ENCODE assay signal across 16 cellular contexts in the genomic region with DNA sequence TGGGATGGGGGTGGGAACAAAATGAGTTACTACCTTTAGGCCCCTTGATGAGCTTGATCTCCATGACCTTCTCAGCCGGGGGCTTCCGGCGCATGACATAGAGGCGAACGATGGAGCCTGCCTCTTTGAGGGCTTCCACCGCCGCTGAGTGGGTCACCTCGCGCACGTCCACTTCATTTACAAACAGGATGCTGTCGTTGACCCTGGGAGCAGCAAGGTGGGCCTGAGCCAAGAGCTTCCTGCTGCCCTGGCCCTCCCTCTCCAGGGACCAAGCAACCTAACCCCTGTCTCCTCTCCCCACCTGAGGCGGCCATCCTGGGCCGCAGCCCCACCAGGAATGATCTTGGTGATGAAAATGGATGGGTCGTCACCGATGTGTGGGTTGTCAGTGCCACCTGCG. TPM values are rescaled to one million over a fixed set of nuclear protein-coding genes. Genes with fewer than 3 reads are reported as not detected.
A peak's percentile ranks its signal among the peaks of the same experiment; 100 is the strongest.
DNase-seq lines count a peak whose midpoint lies in the region; ATAC-seq and TF ChIP-seq lines count a peak whose summit lies in the region.
"Had no signal": no experiment of that assay in that cellular context is flagged by ENCODE, and none has a peak within 500 bp of the region (broad histone marks: within the 10 kb centered on the region; RNA-seq: fewer than 3 reads in every experiment).

No MANE protein-coding gene starts in this region.

- no peak for TF ChIP-seq CTCF in ovary (IDR thresholded peaks at IDR 0.05)

- H3K4me3 Mint-ChIP-seq in activated T-cell treated with anti-CD3 and anti-CD28 coated beads, Interleukin-2, amount 50 U/mL, for 4 hours = peak overlapping the region; percentile 35
- peak overlapping the region; percentile 67 for H3K4me3 Mint-ChIP-seq in T-helper 17 cell

- H3K27me3 Mint-ChIP-seq in activated T-cell treated with anti-CD3 and anti-CD28 coated beads, Interleukin-2, amount 50 U/mL, for 4 hours (ENCODE audit: low read depth) = no peaks in the 10 kb centered on the region
- H3K27me3 Mint-ChIP-seq in T-helper 17 cell = no peaks in the 10 kb centered on the region
- H3K27me3 Mint-ChIP-seq: progenitor cell of endocrine pancreas had no signal

- WGBS in ovary, 3 donors = 82 to 88% (median 85%) methylated on average over 15 to 16 of the region's 16 CpGs

- no peaks in the 10 kb centered on the region for H3K9me3 Mint-ChIP-seq in activated T-cell treated with anti-CD3 and anti-CD28 coated beads, Interleukin-2, amount 50 U/mL, for 4 hours

- H3K27ac Mint-ChIP-seq in T-helper 17 cell = peak overlapping the region; percentile 100

- no peak for DNase-seq in activated T-cell treated with anti-CD3 and anti-CD28 coated beads, Interleukin-2, amount 50 U/mL, for 4 hours
- DNase-seq in activated T-cell treated with anti-CD3 and anti-CD28 coated beads, Interleukin-2, amount 50 U/mL, for 1 hour = no peak
- no peak for DNase-seq in T-helper 17 cell
- DNase-seq in effector memory CD4-positive, alpha-beta T cell = no peak
- peak in 3 of 5 donors; percentile 49 to 54 (median 52) for DNase-seq in ovary
- no peak for DNase-seq in NCI-H1436 (lab: John Stamatoyannopoulos, UW)
- no peak for DNase-seq in mesenteric fat pad (ENCODE audit: low spot score)
- DNase-seq: ACHN; activated CD4-positive, CD25-positive, alpha-beta regulatory T cell; lower lobe of right lung; NCI-H774; SHP77 treated with DMSO at 0.1 percent for 48 hours; stimulated activated CD4-positive, alpha-beta T cell treated with anti-CD3 and anti-CD28 coated beads, Interleukin-2, amount 100 ng/mL, for 48 hours had no signal

- H3K4me3 ChIP-seq in effector memory CD4-positive, alpha-beta T cell (ENCODE audit: insufficient read depth, low read depth, low read length, poor library complexity, severe bottlenecking) = no peak overlapping the region
- H3K4me3 ChIP-seq in ovary = no peak overlapping the region
- H3K4me3 ChIP-seq: lower lobe of right lung had no signal

- intact Hi-C loops in ovary (cut with DNase I) = no loop called here

- H3K4me1 Mint-ChIP-seq in activated T-cell treated with anti-CD3 and anti-CD28 coated beads, Interleukin-2, amount 50 U/mL, for 4 hours (ENCODE audit: low read depth) = peaks cover 28% of the 10 kb centered on the region
- peaks cover 38% of the 10 kb centered on the region for H3K4me1 Mint-ChIP-seq in T-helper 17 cell

- no peak for ATAC-seq in activated T-cell treated with anti-CD3 and anti-CD28 coated beads, Interleukin-2, amount 50 U/mL, for 4 hours
- no peak for ATAC-seq in T-helper 17 cell
- ATAC-seq in HG03565 (IDR thresholded peaks at IDR 0.05; ENCODE audit: unreplicated experiment) = no peak
- ATAC-seq: lower lobe of right lung had no signal

- TF ChIP-seq EP300 in ovary (IDR thresholded peaks at IDR 0.05) = no peak

- no peaks in the 10 kb centered on the region for H3K9me3 ChIP-seq in T-helper 17 cell (ENCODE audit: control insufficient read depth, low read length, poor library complexity, severe bottlenecking)
- H3K9me3 ChIP-seq in effector memory CD4-positive, alpha-beta T cell (ENCODE audit: control insufficient read depth, low read length) = no peaks in the 10 kb centered on the region
- no peaks in the 10 kb centered on the region for H3K9me3 ChIP-seq in ovary
- H3K9me3 ChIP-seq: lower lobe of right lung had no signal

- H3K4me1 ChIP-seq in effector memory CD4-positive, alpha-beta T cell (ENCODE audit: control insufficient read depth, insufficient read depth, low read length, poor library complexity, severe bottlenecking) = peaks cover 16% of the 10 kb centered on the region
- H3K4me1 ChIP-seq in ovary (ENCODE audit: insufficient read depth) = peaks cover 10% of the 10 kb centered on the region

- H3K36me3 Mint-ChIP-seq in activated T-cell treated with anti-CD3 and anti-CD28 coated beads, Interleukin-2, amount 50 U/mL, for 4 hours (ENCODE audit: insufficient read depth) = no peaks in the 10 kb centered on the region
- H3K36me3 Mint-ChIP-seq in T-helper 17 cell (ENCODE audit: low read depth) = no peaks in the 10 kb centered on the region

- peak overlapping the region; percentile 90 for H3K27ac ChIP-seq in effector memory CD4-positive, alpha-beta T cell (ENCODE audit: insufficient read depth, low read length, poor library complexity, severe bottlenecking)
- no peak overlapping the region for H3K27ac ChIP-seq in ovary
- H3K27ac ChIP-seq: C4-2B, lower lobe of right lung had no signal

- TF ChIP-seq POLR2A in ovary (IDR thresholded peaks at IDR 0.05) = no peak

- no peaks in the 10 kb centered on the region for H3K27me3 ChIP-seq in effector memory CD4-positive, alpha-beta T cell (replicated peaks; ENCODE audit: control insufficient read depth, insufficient read depth, low read length, poor library complexity, severe bottlenecking)
- no peaks in the 10 kb centered on the region for H3K27me3 ChIP-seq in ovary

- H3K36me3 ChIP-seq in effector memory CD4-positive, alpha-beta T cell (ENCODE audit: control insufficient read depth, insufficient read depth, low read length) = no peaks in the 10 kb centered on the region
- H3K36me3 ChIP-seq in ovary = no peaks in the 10 kb centered on the region

RNA-seq across cellular contexts. Expression of gene DLG4, which starts 16.2 kb away (rescaled TPM):
- total RNA-seq in activated T-cell treated with anti-CD3 and anti-CD28 coated beads, Interleukin-2, amount 50 U/mL, for 4 hours = 1 to 10 TPM; 4.2 to 6.5 (median 5.7) TPM
- total RNA-seq in T-helper 17 cell (10 to 100 TPM in 1 of 2 donors, 1 to 10 TPM in 1; 9.8 to 16.1 TPM), ovary (10 to 100 TPM; 11.0 to 67.7 (median 34.5) TPM), mesenteric fat pad (16.0 TPM)
- 10 to 100 TPM; 25.1 to 27.8 TPM for polyA plus RNA-seq in ovary

RNA-seq across cellular contexts. Expression of gene ACADVL, which starts 16.3 kb away (rescaled TPM):
- total RNA-seq in activated T-cell treated with anti-CD3 and anti-CD28 coated beads, Interleukin-2, amount 50 U/mL, for 4 hours = 100 to 1,000 TPM; 161 to 222 (median 174) TPM
- total RNA-seq in T-helper 17 cell = 100 to 1,000 TPM; 268 to 279 TPM
- total RNA-seq in ovary = 100 to 1,000 TPM; 303 to 638 (median 374) TPM
- 100 to 1,000 TPM; 277 to 381 TPM for polyA plus RNA-seq in ovary
- total RNA-seq in mesenteric fat pad = 1,052 TPM

RNA-seq across cellular contexts. Expression of gene ASGR1, which starts 24.2 kb away (rescaled TPM):
- total RNA-seq in activated T-cell treated with anti-CD3 and anti-CD28 coated beads, Interleukin-2, amount 50 U/mL, for 4 hours = 1 to 10 TPM in 2 of 3 donors, under 1 TPM in 1; 0.63 to 1.3 (median 1.1) TPM
- total RNA-seq in T-helper 17 cell (under 1 TPM; 0.42 to 0.92 TPM), ovary (1 to 10 TPM in 4 of 7 donors, under 1 TPM in 3; 0.63 to 3.3 (median 1.0) TPM), mesenteric fat pad (2.2 TPM)
- polyA plus RNA-seq in ovary = 1 to 10 TPM in 1 of 2 donors, under 1 TPM in 1; 0.20 to 1.3 TPM

RNA-seq across cellular contexts. Expression of gene DVL2, which starts 30.9 kb away (rescaled TPM):
- 10 to 100 TPM; 62.9 to 65.3 (median 63.2) TPM for total RNA-seq in activated T-cell treated with anti-CD3 and anti-CD28 coated beads, Interleukin-2, amount 50 U/mL, for 4 hours
- total RNA-seq in T-helper 17 cell (10 to 100 TPM; 37.0 to 46.9 TPM), ovary (10 to 100 TPM; 36.9 to 80.6 (median 61.3) TPM), mesenteric fat pad (24.7 TPM)
- polyA plus RNA-seq in ovary = 10 to 100 TPM in 1 of 2 donors, 1 to 10 TPM in 1; 8.2 to 49.0 TPM

RNA-seq across cellular contexts. Expression of gene PHF23, which starts 35.9 kb away (rescaled TPM):
- total RNA-seq in activated T-cell treated with anti-CD3 and anti-CD28 coated beads, Interleukin-2, amount 50 U/mL, for 4 hours = 10 to 100 TPM; 42.6 to 47.6 (median 43.0) TPM
- total RNA-seq in T-helper 17 cell (10 to 100 TPM; 19.2 to 23.2 TPM), ovary (10 to 100 TPM; 19.4 to 57.7 (median 41.0) TPM), mesenteric fat pad (47.4 TPM)
- polyA plus RNA-seq in ovary = 10 to 100 TPM; 23.3 to 42.5 TPM

Comparison
In these comparisons a context has a peak if more than half of its experiments do, and no peak if none do; other contexts are left out.
1. DNase-seq: peak in ovary (3 of 5); none in activated T-cell treated with anti-CD3 and anti-CD28 coated beads, Interleukin-2, amount 50 U/mL, for 4 hours (single experiment), activated T-cell treated with anti-CD3 and anti-CD28 coated beads, Interleukin-2, amount 50 U/mL, for 1 hour (single experiment), T-helper 17 cell (0 of 3), effector memory CD4-positive, alpha-beta T cell (0 of 3), NCI-H1436 (single experiment) and mesenteric fat pad (single experiment).